ENCODE assay signal across 8 cellular contexts in genomic region chr13:50123002-50123401, GRCh38.
DNase-seq lines count a peak whose midpoint lies in the region; ATAC-seq and TF ChIP-seq lines count a peak whose summit lies in the region.

No MANE protein-coding gene starts in this region.

- WGBS in HUES64 = 11% methylated on average over 1 of the region's 3 CpGs

- H3K4me3 Mint-ChIP-seq in brain = peak overlapping the region; percentile 88 to 94 (median 89)

- H3K4me3 ChIP-seq in ACC112 (ENCODE audit: low read depth, low read length) = peak overlapping the region; percentile 95
- peak overlapping the region; percentile 72; the same call in 1 of the 2 replicates for H3K4me3 ChIP-seq in HUES64 (ENCODE audit: low read length)
- H3K4me3 ChIP-seq in muscle layer of colon (ENCODE audit: low read depth in 1 of 2, low read length in 2 of 2) = peak overlapping the region in 1 of 2 donors; percentile 73

- H3K27me3 Mint-ChIP-seq in brain = peaks cover 25% of the 10 kb centered on the region

- H3K27ac Mint-ChIP-seq in brain = peak overlapping the region in 4 of 5 experiments; percentile 92 to 99 (median 98)

- TF ChIP-seq CTCF in brain (conservative IDR thresholded peaks at IDR 0.05) = no peak

- no peak for DNase-seq in stimulated activated CD4-positive, alpha-beta T cell treated with anti-CD3 and anti-CD28 coated beads, Interleukin-4, amount 100 ng/mL, for 24 hours
- DNase-seq in NCI-H2196 (lab: John Stamatoyannopoulos, UW; ENCODE audit: unreplicated experiment) = no peak
- no peak for DNase-seq in NCI-H226

- H3K9me3 ChIP-seq in HUES64 (ENCODE audit: insufficient read depth, low read depth, low read length) (no peaks in the 10 kb centered on the region), muscle layer of colon (ENCODE audit: low read length) (no peaks in the 10 kb centered on the region)

- H3K9ac ChIP-seq in HUES64 (ENCODE audit: low read depth, low read length) (no peak overlapping the region), muscle layer of colon (ENCODE audit: low read length) (peak overlapping the region; percentile 66)

- H3K36me3 ChIP-seq in ACC112 (ENCODE audit: insufficient read depth, low read length) (no peaks in the 10 kb centered on the region), HUES64 (ENCODE audit: insufficient read depth, low read length) (no peaks in the 10 kb centered on the region), muscle layer of colon (ENCODE audit: insufficient read depth, low read length) (no peaks in the 10 kb centered on the region)

- H3K36me3 Mint-ChIP-seq in brain = peaks cover 12% of the 10 kb centered on the region

- H3K27me3 ChIP-seq in ACC112 (ENCODE audit: insufficient read depth, low read length) (no peaks in the 10 kb centered on the region), HUES64 (ENCODE audit: insufficient read depth, low read length) (peaks cover 79% of the 10 kb centered on the region), muscle layer of colon (ENCODE audit: control insufficient read depth in 1 of 2, insufficient read depth in 2 of 2, low read length in 2 of 2) (peaks cover 15 to 16% of the 10 kb centered on the region in 2 donors)

- no peak overlapping the region for H2AFZ ChIP-seq in ACC112 (ENCODE audit: low read length, unreplicated experiment)

- H3K79me2 ChIP-seq in ACC112 (ENCODE audit: control insufficient read depth, insufficient read depth, low read length, unreplicated experiment) = no peaks in the 10 kb centered on the region

- peaks cover 59% of the 10 kb centered on the region for H3K4me1 Mint-ChIP-seq in brain

- peaks cover 0 to 14% (median 6%) of the 10 kb centered on the region in 5 experiments for H3K9me3 Mint-ChIP-seq in brain

- H3K27ac ChIP-seq in ACC112 (ENCODE audit: low read depth, low read length) (peak overlapping the region; percentile 86; the same call in 1 of the 2 replicates), HUES64 (ENCODE audit: low read depth, low read length) (no peak overlapping the region), muscle layer of colon (ENCODE audit: low read depth, low read length) (peak overlapping the region; percentile 91)

- ATAC-seq in HG02678 (IDR thresholded peaks at IDR 0.05; ENCODE audit: unreplicated experiment) = no peak

- H3K4me1 ChIP-seq in ACC112 (ENCODE audit: control insufficient read depth, insufficient read depth, low read length, unreplicated experiment) (peaks cover 15% of the 10 kb centered on the region), HUES64 (ENCODE audit: insufficient read depth, low read length) (peaks cover 38% of the 10 kb centered on the region), muscle layer of colon (ENCODE audit: insufficient read depth, low read length) (peaks cover 33% of the 10 kb centered on the region)
